8 cellular contexts compared by ENCODE assay signal in genomic region chr5:135332519-135333150, GRCh38.
DNase-seq lines count a peak whose midpoint lies in the region; ATAC-seq and TF ChIP-seq lines count a peak whose summit lies in the region.

No MANE protein-coding gene starts in this region.

- TF ChIP-seq RAD21 in SK-N-SH (IDR thresholded peaks at IDR 0.05; ENCODE audit: low read length) = peak; percentile 84

- no peaks in the 10 kb centered on the region for H3K27me3 ChIP-seq in SK-N-SH (ENCODE audit: insufficient read depth)

- no peak for TF ChIP-seq EP300 in SK-N-SH (IDR thresholded peaks at IDR 0.05; ENCODE audit: borderline replicate concordance in 1 of 2, low read depth in 1 of 2, low read length in 1 of 2)

- H3K27ac ChIP-seq in SK-N-SH (ENCODE audit: low read depth in 2 of 2, low read length in 1 of 2) = no peak overlapping the region

- no peaks in the 10 kb centered on the region for H3K9me3 ChIP-seq in SK-N-SH

- no peaks in the 10 kb centered on the region for H3K9me2 ChIP-seq in SK-N-SH

- no peaks in the 10 kb centered on the region for H3K9me3 Mint-ChIP-seq in activated T-helper 17 cell treated with anti-CD3 and anti-CD28 coated beads, Interleukin-2, amount 50 U/mL, for 72 hours

- no peaks in the 10 kb centered on the region for H3K27me3 Mint-ChIP-seq in activated T-helper 17 cell treated with anti-CD3 and anti-CD28 coated beads, Interleukin-2, amount 50 U/mL, for 72 hours

- 36% methylated on average over 5 of the region's 5 CpGs for WGBS in SK-N-SH (ENCODE audit: low lambda C conversion rate)

- H3K36me3 ChIP-seq in SK-N-SH (replicated peaks in 1 of 2; ENCODE audit: control insufficient read depth in 1 of 2, insufficient read depth in 2 of 2, low read length in 1 of 2) = peaks cover 15 to 60% of the 10 kb centered on the region in 2 experiments

- H4K20me1 ChIP-seq in SK-N-SH (ENCODE audit: insufficient read depth) = peaks cover 7% of the 10 kb centered on the region; the same call in 1 of the 2 replicates

- in situ Hi-C loops in KBM-7 (cut with MboI; ENCODE audit: low pct_unique_long_range_greater_than_20kb, low sequenced_read_pairs) = no loop called here

- peak; percentile 72 for TF ChIP-seq CTCF in SK-N-SH (IDR thresholded peaks at IDR 0.05)

- no peak overlapping the region for H3K9ac ChIP-seq in SK-N-SH

- peaks cover 59% of the 10 kb centered on the region for H3K36me3 Mint-ChIP-seq in activated T-helper 17 cell treated with anti-CD3 and anti-CD28 coated beads, Interleukin-2, amount 50 U/mL, for 72 hours (ENCODE audit: low read depth)

- H3K4me3 Mint-ChIP-seq in activated T-helper 17 cell treated with anti-CD3 and anti-CD28 coated beads, Interleukin-2, amount 50 U/mL, for 72 hours = no peak overlapping the region

- POLR2A ChIA-PET in SK-N-SH (lab: Yijun Ruan, JAX) = no interaction called here

- no peak overlapping the region for H2AFZ ChIP-seq in SK-N-SH (ENCODE audit: low read depth)

- ATAC-seq in activated T-helper 17 cell treated with anti-CD3 and anti-CD28 coated beads, Interleukin-2, amount 50 U/mL, for 72 hours (replicated peaks) = no peak

- no peaks in the 10 kb centered on the region for H3K79me2 ChIP-seq in SK-N-SH (ENCODE audit: insufficient read depth)

- H3K4me1 ChIP-seq in SK-N-SH (ENCODE audit: control insufficient read depth in 1 of 2, insufficient read depth in 2 of 2, low read depth in 1 of 2, low read length in 1 of 2) = peaks cover 0 to 23% of the 10 kb centered on the region in 2 experiments; a peak in 3 of 4 replicates

- H3K4me1 Mint-ChIP-seq in activated T-helper 17 cell treated with anti-CD3 and anti-CD28 coated beads, Interleukin-2, amount 50 U/mL, for 72 hours = no peaks in the 10 kb centered on the region

- no peak overlapping the region for H3K27ac Mint-ChIP-seq in activated T-helper 17 cell treated with anti-CD3 and anti-CD28 coated beads, Interleukin-2, amount 50 U/mL, for 72 hours

- CTCF ChIA-PET in SK-N-SH (lab: Yijun Ruan, JAX) = interaction anchor here (0.6 to 3.0 kb wide), 30 partner anchors 8 to 414 kb away, joined by 3 to 17 read pairs (median 4); no protein-coding TSS in a partner anchor

- no peak overlapping the region for H3K4me3 ChIP-seq in SK-N-SH (ENCODE audit: low read depth in 2 of 2, low read length in 1 of 2)

- peaks cover 15% of the 10 kb centered on the region for H3F3A ChIP-seq in SK-N-SH (replicated peaks; ENCODE audit: insufficient read depth)

- DNase-seq in NCI-H2227 (lab: John Stamatoyannopoulos, UW; ENCODE audit: unreplicated experiment) (peak; percentile 65), NCI-H2227 treated with DMSO at 0.1 percent for 48 hours (lab: John Stamatoyannopoulos, UW) (no peak), KBM-7 (peak; percentile 71), SK-N-SH (peak; percentile 66), fibroblast of the conjunctiva (ENCODE audit: low read depth) (peak; percentile 64), renal cortical epithelial cell (ENCODE audit: low read depth) (peak; percentile 70), mesenteric fat pad (ENCODE audit: low spot score) (no peak)

- no peak overlapping the region for H3K4me2 ChIP-seq in SK-N-SH

TF ChIP-seq in SK-N-SH, 30 proteins besides CTCF, POLR2A, EP300 and RAD21:
- TF ChIP-seq MEF2A (IDR thresholded peaks at IDR 0.05; ENCODE audit: borderline replicate concordance, low read depth) (no peak), TEAD4 (IDR thresholded peaks at IDR 0.05; ENCODE audit: borderline replicate concordance, insufficient read depth) (no peak), SMC3 (IDR thresholded peaks at IDR 0.05; ENCODE audit: low read depth, low read length) (peak; percentile 61)
- TF ChIP-seq, protein P1, sequence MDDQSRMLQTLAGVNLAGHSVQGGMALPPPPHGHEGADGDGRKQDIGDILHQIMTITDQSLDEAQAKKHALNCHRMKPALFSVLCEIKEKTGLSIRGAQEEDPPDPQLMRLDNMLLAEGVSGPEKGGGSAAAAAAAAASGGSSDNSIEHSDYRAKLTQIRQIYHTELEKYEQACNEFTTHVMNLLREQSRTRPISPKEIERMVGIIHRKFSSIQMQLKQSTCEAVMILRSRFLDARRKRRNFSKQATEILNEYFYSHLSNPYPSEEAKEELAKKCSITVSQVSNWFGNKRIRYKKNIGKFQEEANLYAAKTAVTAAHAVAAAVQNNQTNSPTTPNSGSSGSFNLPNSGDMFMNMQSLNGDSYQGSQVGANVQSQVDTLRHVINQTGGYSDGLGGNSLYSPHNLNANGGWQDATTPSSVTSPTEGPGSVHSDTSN (IDR thresholded peaks at IDR 0.05) = no peak

Comparison
In these comparisons a context has a peak if more than half of its experiments do, and no peak if none do; other contexts are left out.
1. DNase-seq: peak in NCI-H2227 (single experiment), KBM-7 (single experiment), SK-N-SH (single experiment), fibroblast of the conjunctiva (single experiment) and renal cortical epithelial cell (single experiment); none in NCI-H2227 treated with DMSO at 0.1 percent for 48 hours (single experiment) and mesenteric fat pad (single experiment).